Comparison of ENCODE assay signal across 1 cellular context in the genomic region with DNA sequence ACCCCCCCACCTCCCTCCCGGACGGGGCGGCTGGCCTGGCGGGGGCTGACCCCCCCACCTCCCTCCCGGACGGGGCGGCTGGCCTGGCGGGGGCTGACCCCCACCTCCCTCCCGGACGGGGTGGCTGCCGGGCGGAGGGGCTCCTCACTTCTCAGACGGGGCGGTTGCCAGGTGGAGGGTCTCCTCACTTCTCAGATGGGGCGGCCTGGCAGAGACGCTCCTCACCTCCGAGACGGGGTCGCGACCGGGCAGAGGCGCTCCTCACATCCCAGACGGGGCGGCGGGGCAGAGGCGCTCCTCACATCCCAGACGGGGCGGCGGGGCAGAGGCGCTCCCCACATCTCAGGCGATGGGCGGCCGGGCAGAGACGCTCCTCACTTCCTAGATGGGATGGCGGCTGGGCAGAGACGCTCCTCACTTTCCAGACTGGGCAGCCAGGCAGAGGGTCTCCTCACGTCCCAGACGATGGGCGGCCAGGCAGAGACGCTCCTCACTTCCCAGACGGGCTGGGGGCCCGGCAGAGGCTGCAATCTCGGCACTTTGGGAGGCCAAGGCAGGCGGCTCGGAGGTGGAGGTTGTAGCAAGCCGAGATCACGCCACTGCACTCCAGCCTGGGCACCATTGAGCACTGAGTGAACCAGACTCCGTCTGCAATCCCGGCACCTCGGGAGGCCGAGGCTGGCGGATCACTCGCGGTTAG. TPM values are rescaled to one million over a fixed set of nuclear protein-coding genes. Genes with fewer than 3 reads are reported as not detected.
DNase-seq lines count a peak whose midpoint lies in the region; TF ChIP-seq lines count a peak whose summit lies in the region.
"Not testable (repeated sequence)": the region's sequence is repeated elsewhere in the genome, so short reads cannot be mapped to it uniquely, and the experiment has no call there.

No MANE protein-coding gene starts in this region.

- TF ChIP-seq CTCF in glutamatergic neuron (IDR thresholded peaks at IDR 0.05; ENCODE audit: partially characterized antibody, unreplicated experiment): not testable (repeated sequence)

- H3K4me3 Mint-ChIP-seq in glutamatergic neuron (ENCODE audit: unreplicated experiment): not testable (repeated sequence)

- not testable (repeated sequence) for H3K36me3 Mint-ChIP-seq in glutamatergic neuron (ENCODE audit: unreplicated experiment)

- not testable (repeated sequence) for DNase-seq in glutamatergic neuron

- H3K4me1 Mint-ChIP-seq in glutamatergic neuron (ENCODE audit: low read depth, unreplicated experiment): peaks cover 27% of the 10 kb centered on the region

- H3K9me3 Mint-ChIP-seq in glutamatergic neuron (ENCODE audit: unreplicated experiment): peaks cover 13% of the 10 kb centered on the region

- not testable (repeated sequence) for H3K27me3 Mint-ChIP-seq in glutamatergic neuron (ENCODE audit: unreplicated experiment)

- H3K27ac Mint-ChIP-seq in glutamatergic neuron (ENCODE audit: unreplicated experiment): peak overlapping the region; percentile 52

RNA-seq across cellular contexts. Expression of a gene that starts 56.5 kb away (rescaled TPM):
- total RNA-seq in glutamatergic neuron (ENCODE audit: unreplicated experiment): 55.7 TPM
